Comparison of ENCODE assay signal across 8 cellular contexts in the genomic region with DNA sequence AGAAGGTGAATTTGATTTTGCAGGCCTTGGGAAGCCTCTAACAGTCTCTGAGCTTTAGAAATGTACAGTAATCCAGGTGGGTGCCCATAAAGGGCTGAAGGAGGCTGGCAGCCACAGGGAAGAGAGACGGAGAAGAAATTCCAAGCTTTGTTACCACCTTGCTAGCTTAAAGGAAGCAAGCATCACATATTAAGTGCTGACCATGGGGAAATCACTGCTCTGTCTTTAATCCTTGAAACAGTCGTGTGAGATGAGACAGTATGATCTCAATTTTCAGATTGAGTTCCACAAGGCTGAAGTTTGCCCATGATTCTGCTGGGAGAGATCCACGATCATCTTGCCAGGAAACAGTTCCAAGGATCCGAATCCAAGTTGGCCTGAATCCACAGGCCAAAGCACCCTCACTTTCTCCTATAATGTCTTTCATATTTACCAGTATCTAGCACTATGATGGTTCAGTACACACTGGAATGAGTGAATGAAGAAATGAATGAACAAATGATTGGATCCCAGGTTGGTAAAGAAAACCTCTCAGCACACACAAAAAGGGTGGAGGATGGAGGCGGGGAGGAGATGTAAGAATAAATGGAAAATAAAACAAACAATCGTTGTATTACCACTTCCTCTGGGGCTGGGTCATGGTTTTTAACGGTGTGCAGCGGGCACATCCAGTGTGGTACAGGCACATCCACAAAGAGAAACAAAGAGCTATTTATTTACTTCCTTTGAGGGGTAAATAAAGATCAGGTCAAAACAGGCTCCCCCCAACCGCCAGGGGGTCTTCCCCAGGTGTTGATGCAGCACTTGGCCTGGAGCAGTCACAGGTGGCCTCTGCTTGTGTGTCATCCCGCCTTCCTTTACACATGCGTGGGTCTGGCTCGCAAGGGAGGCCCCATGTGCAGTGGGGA. TPM values are rescaled to one million over a fixed set of nuclear protein-coding genes. Genes with fewer than 3 reads are reported as not detected.
DNase-seq lines count a peak whose midpoint lies in the region; ATAC-seq and TF ChIP-seq lines count a peak whose summit lies in the region.

No MANE protein-coding gene starts in this region.

- H3K27ac ChIP-seq in neuronal stem cell (replicated peaks; ENCODE audit: low read length), result no peak overlapping the region

- H3K4me1 ChIP-seq in neuronal stem cell (ENCODE audit: control insufficient read depth in 2 of 2, insufficient read depth in 1 of 2, low read depth in 1 of 2, low read length in 2 of 2), result no peaks in the 10 kb centered on the region

- H2AFZ ChIP-seq in neuronal stem cell (ENCODE audit: low read length), result no peak overlapping the region

- peak overlapping the region; percentile 88 for H3K27ac Mint-ChIP-seq in activated T-cell treated with anti-CD3 and anti-CD28 coated beads, Interleukin-2, amount 50 U/mL, for 72 hours

- WGBS in neuronal stem cell (ENCODE audit: extremely low coverage in 2 of 2, insufficient read length in 2 of 2, insufficient replicate concordance in 1 of 2), 2 donors, result no CpG with 5 or more reads among the region's 12 CpGs

- no peak overlapping the region for H4K8ac ChIP-seq in neuronal stem cell (ENCODE audit: low read depth, low read length)

- H3K4ac ChIP-seq in neuronal stem cell (ENCODE audit: low read length), result no peak overlapping the region

- H3K4me3 ChIP-seq in neuronal stem cell (ENCODE audit: low read length in 2 of 2), result no peak overlapping the region

- peak overlapping the region; percentile 75 for H3K23ac ChIP-seq in neuronal stem cell (ENCODE audit: low read depth, low read length, poor library complexity)

- H3K4me2 ChIP-seq in neuronal stem cell (ENCODE audit: insufficient read depth, low read length, poor library complexity, severe bottlenecking), result no peak overlapping the region

- no peak overlapping the region for H2BK12ac ChIP-seq in neuronal stem cell (ENCODE audit: low read length)

- no peaks in the 10 kb centered on the region for H3K27me3 ChIP-seq in neuronal stem cell (ENCODE audit: control insufficient read depth in 3 of 3, insufficient read depth in 3 of 3, low read depth in 1 of 3, low read length in 3 of 3)

- peaks cover 88% of the 10 kb centered on the region for H3K4me1 Mint-ChIP-seq in activated T-cell treated with anti-CD3 and anti-CD28 coated beads, Interleukin-2, amount 50 U/mL, for 72 hours (ENCODE audit: low read depth)

- H2BK120ac ChIP-seq in neuronal stem cell (ENCODE audit: low read depth, low read length), result no peak overlapping the region

- peak; percentile 72 to 76 for DNase-seq in activated T-cell treated with anti-CD3 and anti-CD28 coated beads, Interleukin-2, amount 50 U/mL, for 72 hours
- DNase-seq in neuronal stem cell (ENCODE audit: low spot score), result no peak
- no peak for DNase-seq in kidney tubule cell (ENCODE audit: low spot score)
- DNase-seq in dermis blood vessel endothelial cell, result no peak
- DNase-seq in dedifferentiated amniotic fluid mesenchymal stem cell (ENCODE audit: extremely low spot score), result no peak

- H3K79me1 ChIP-seq in neuronal stem cell (ENCODE audit: low read depth, low read length), result no peaks in the 10 kb centered on the region

- peak overlapping the region; percentile 53 for H2AK5ac ChIP-seq in neuronal stem cell (ENCODE audit: low read depth, low read length)

- peak; percentile 36; the same call in 1 of the 3 replicates for TF ChIP-seq CTCF in GM12872 (IDR thresholded peaks at IDR 0.05; ENCODE audit: insufficient read depth, low read depth, low read length)

- H2BK5ac ChIP-seq in neuronal stem cell (ENCODE audit: low read length), result peak overlapping the region; percentile 19

- H3K9me3 ChIP-seq in neuronal stem cell (replicated peaks in 1 of 2; ENCODE audit: control insufficient read depth in 2 of 2, insufficient read depth in 1 of 2, low read depth in 1 of 2, low read length in 2 of 2), result no peaks in the 10 kb centered on the region

- H3K9me3 Mint-ChIP-seq in activated T-cell treated with anti-CD3 and anti-CD28 coated beads, Interleukin-2, amount 50 U/mL, for 72 hours, result no peaks in the 10 kb centered on the region

- H3K4me3 Mint-ChIP-seq in activated T-cell treated with anti-CD3 and anti-CD28 coated beads, Interleukin-2, amount 50 U/mL, for 72 hours, result peak overlapping the region; percentile 78 to 82

- peak overlapping the region; percentile 39 for H3K9ac ChIP-seq in neuronal stem cell (ENCODE audit: low read depth, low read length, poor library complexity)

- H3K36me3 ChIP-seq in neuronal stem cell (replicated peaks in 1 of 2; ENCODE audit: control insufficient read depth in 2 of 2, insufficient read depth in 2 of 2, low read length in 2 of 2), result no peaks in the 10 kb centered on the region

- no peak overlapping the region for H2BK15ac ChIP-seq in neuronal stem cell (ENCODE audit: low read length)

- H3K14ac ChIP-seq in neuronal stem cell (ENCODE audit: low read length), result no peak overlapping the region

- H4K91ac ChIP-seq in neuronal stem cell (ENCODE audit: low read depth, low read length, poor library complexity), result no peak overlapping the region

- peaks cover 3 to 10% of the 10 kb centered on the region in 2 donors for H3K36me3 Mint-ChIP-seq in activated T-cell treated with anti-CD3 and anti-CD28 coated beads, Interleukin-2, amount 50 U/mL, for 72 hours (ENCODE audit: insufficient read depth in 2 of 2)

- H3K27me3 Mint-ChIP-seq in activated T-cell treated with anti-CD3 and anti-CD28 coated beads, Interleukin-2, amount 50 U/mL, for 72 hours (ENCODE audit: low read depth), result no peaks in the 10 kb centered on the region

- peak; percentile 61 for ATAC-seq in HG03354 (IDR thresholded peaks at IDR 0.05; ENCODE audit: poor library complexity, severe bottlenecking, unreplicated experiment)
- ATAC-seq in activated T-cell treated with anti-CD3 and anti-CD28 coated beads, Interleukin-2, amount 50 U/mL, for 72 hours (replicated peaks in 1 of 2), result peak; percentile 80 to 86
- ATAC-seq in HG02588 (IDR thresholded peaks at IDR 0.05; ENCODE audit: unreplicated experiment), result no peak

- H3K18ac ChIP-seq in neuronal stem cell (ENCODE audit: low read length), result no peak overlapping the region

RNA-seq across cellular contexts. Expression of gene TAF8, which starts 28.2 kb away (rescaled TPM):
- 10 to 100 TPM; 62.6 to 70.4 TPM for total RNA-seq in activated T-cell treated with anti-CD3 and anti-CD28 coated beads, Interleukin-2, amount 50 U/mL, for 72 hours
- 30.4 TPM for polyA plus RNA-seq in neuronal stem cell (2013, experiment 1 of 2)
- 29.3 TPM for polyA plus RNA-seq in neuronal stem cell (2013, experiment 2 of 2)
- 19.1 and 20.3 TPM in 2 replicates for total RNA-seq in dermis blood vessel endothelial cell

Comparison
In these comparisons a context has a peak if more than half of its experiments do, and no peak if none do; other contexts are left out.
1. DNase-seq: peak in activated T-cell treated with anti-CD3 and anti-CD28 coated beads, Interleukin-2, amount 50 U/mL, for 72 hours (2 of 2); none in neuronal stem cell (single experiment), kidney tubule cell (single experiment), dermis blood vessel endothelial cell (single experiment) and dedifferentiated amniotic fluid mesenchymal stem cell (single experiment).